ENCODE assay signal across 3 cellular contexts in the genomic region with DNA sequence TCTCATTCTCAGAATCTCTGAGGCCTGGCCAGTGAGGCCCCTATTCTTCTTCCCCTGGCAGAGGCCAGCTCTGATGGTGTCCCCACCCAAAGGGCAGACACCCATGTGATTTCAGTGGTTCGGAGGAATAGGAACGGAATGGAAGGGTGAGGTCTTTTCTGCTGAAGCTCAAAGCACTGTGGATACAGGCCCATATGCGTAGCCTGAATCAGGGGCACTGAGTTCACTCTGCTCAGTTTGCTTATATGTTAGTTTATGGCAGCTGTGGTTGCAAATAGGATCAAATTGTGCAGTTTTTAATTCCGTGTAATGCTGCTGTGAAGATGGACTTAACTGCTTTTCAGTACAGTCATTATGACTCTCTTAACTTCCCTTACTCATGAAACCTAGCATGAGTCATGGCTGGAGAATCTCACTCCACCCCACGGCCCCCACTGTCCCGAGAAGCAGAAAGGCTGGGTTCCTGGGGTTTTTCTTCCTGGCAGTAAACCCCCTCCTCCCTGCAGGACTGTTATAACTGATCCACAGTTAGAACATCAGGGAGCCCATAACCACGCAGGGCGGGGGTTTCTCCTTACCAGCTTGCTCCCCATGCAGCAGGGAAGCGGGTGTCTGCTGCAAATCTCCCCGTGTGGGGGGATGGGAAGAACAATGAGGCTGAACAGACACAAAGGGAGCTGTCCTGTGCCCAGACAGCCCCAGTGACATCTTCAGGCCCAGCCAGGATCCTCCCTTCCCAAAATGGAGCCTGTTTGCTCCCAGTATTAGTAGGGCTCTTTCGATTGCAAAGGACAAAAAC.
TF ChIP-seq lines count a peak whose summit lies in the region.

No MANE protein-coding gene starts in this region.

TF ChIP-seq in GM12891, 5 proteins besides CTCF, POLR2A, EP300 and RAD21 (continued from another document):
- TF ChIP-seq POLR2AphosphoS5 (IDR thresholded peaks at IDR 0.05; ENCODE audit: low read depth, low read length) (no peak), SPI1 (IDR thresholded peaks at IDR 0.05; ENCODE audit: low read depth, low read length) (no peak)

TF ChIP-seq in HCT116, 20 proteins besides CTCF, POLR2A, EP300 and RAD21 (continued from another document):
- TF ChIP-seq, protein P1, sequence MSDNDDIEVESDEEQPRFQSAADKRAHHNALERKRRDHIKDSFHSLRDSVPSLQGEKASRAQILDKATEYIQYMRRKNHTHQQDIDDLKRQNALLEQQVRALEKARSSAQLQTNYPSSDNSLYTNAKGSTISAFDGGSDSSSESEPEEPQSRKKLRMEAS (IDR thresholded peaks at IDR 0.05): peak; percentile 46; the same call in 1 of the 2 replicates
- TF ChIP-seq ZNF274 (IDR thresholded peaks at IDR 0.05; ENCODE audit: low read depth, low read length) (no peak), JUND (IDR thresholded peaks at IDR 0.05) (peak; percentile 97), POLR2AphosphoS5 (IDR thresholded peaks at IDR 0.05; ENCODE audit: low read depth, low read length) (peak; percentile 28), SP1 (IDR thresholded peaks at IDR 0.05; ENCODE audit: low read depth) (peak; percentile 90), SRF (IDR thresholded peaks at IDR 0.05; ENCODE audit: low read depth) (peak; percentile 45; the same call in 1 of the 2 replicates), FOSL1 (IDR thresholded peaks at IDR 0.05; ENCODE audit: low read depth) (peak; percentile 98), EZH2phosphoT487 (IDR thresholded peaks at IDR 0.05; ENCODE audit: borderline replicate concordance) (no peak), EZH2 (IDR thresholded peaks at IDR 0.05) (no peak), CEBPB (IDR thresholded peaks at IDR 0.05; ENCODE audit: low read depth) (no peak)
- TF ChIP-seq, protein P2, sequence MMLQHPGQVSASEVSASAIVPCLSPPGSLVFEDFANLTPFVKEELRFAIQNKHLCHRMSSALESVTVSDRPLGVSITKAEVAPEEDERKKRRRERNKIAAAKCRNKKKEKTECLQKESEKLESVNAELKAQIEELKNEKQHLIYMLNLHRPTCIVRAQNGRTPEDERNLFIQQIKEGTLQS (IDR thresholded peaks at IDR 0.05): no peak; the same call in 1 of the 2 replicates

TF ChIP-seq in HepG2, 621 proteins besides CTCF, POLR2A, EP300 and RAD21 (continues in another document):
- TF ChIP-seq, protein P3, sequence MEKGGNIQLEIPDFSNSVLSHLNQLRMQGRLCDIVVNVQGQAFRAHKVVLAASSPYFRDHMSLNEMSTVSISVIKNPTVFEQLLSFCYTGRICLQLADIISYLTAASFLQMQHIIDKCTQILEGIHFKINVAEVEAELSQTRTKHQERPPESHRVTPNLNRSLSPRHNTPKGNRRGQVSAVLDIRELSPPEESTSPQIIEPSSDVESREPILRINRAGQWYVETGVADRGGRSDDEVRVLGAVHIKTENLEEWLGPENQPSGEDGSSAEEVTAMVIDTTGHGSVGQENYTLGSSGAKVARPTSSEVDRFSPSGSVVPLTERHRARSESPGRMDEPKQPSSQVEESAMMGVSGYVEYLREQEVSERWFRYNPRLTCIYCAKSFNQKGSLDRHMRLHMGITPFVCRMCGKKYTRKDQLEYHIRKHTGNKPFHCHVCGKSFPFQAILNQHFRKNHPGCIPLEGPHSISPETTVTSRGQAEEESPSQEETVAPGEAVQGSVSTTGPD (CRISPR knock-in tag; IDR thresholded peaks at IDR 0.05): no peak
- TF ChIP-seq ARNT (IDR thresholded peaks at IDR 0.05) (no peak), CCAR2 (optimal IDR thresholded peaks at IDR 0.05; ENCODE audit: low read depth, low read length) (no peak), ZNF792 (CRISPR knock-in tag; IDR thresholded peaks at IDR 0.05) (no peak), SIN3A (IDR thresholded peaks at IDR 0.05; ENCODE audit: borderline replicate concordance, low read depth, low read length) (no peak), SCMH1 (CRISPR knock-in tag; IDR thresholded peaks at IDR 0.05; ENCODE audit: borderline replicate concordance) (no peak), ZNF550 (CRISPR knock-in tag; IDR thresholded peaks at IDR 0.05; ENCODE audit: borderline replicate concordance) (no peak), ZFX (CRISPR knock-in tag; IDR thresholded peaks at IDR 0.05; ENCODE audit: low read depth) (peak; percentile 11; the same call in 1 of the 2 replicates), ZNF556 (CRISPR knock-in tag; IDR thresholded peaks at IDR 0.05; ENCODE audit: borderline replicate concordance) (no peak), ZNF644 (CRISPR knock-in tag; IDR thresholded peaks at IDR 0.05; ENCODE audit: low read depth) (no peak), ZNF317 (CRISPR knock-in tag; IDR thresholded peaks at IDR 0.05) (no peak), JUN (CRISPR knock-in tag; IDR thresholded peaks at IDR 0.05) (peak; percentile 87), GATAD2A (CRISPR knock-in tag; IDR thresholded peaks at IDR 0.05) (peak; percentile 39), ZNF333 (CRISPR knock-in tag; IDR thresholded peaks at IDR 0.05; ENCODE audit: borderline replicate concordance) (no peak), GTF2F1 (IDR thresholded peaks at IDR 0.05; ENCODE audit: low read length) (no peak), ZNF839 (CRISPR knock-in tag; IDR thresholded peaks at IDR 0.05; ENCODE audit: borderline replicate concordance) (no peak), MAZ (IDR thresholded peaks at IDR 0.05; ENCODE audit: borderline replicate concordance, low read depth, low read length) (peak; percentile 73; the same call in 1 of the 2 replicates), MAZ (CRISPR knock-in tag; IDR thresholded peaks at IDR 0.05; ENCODE audit: low read depth) (no peak), KLF16 (CRISPR knock-in tag; IDR thresholded peaks at IDR 0.05) (no peak), PCBP2 (optimal IDR thresholded peaks at IDR 0.05; ENCODE audit: low read depth, low read length, poor library complexity, severe bottlenecking) (no peak), HOXA9 (CRISPR knock-in tag; IDR thresholded peaks at IDR 0.05; ENCODE audit: borderline replicate concordance) (no peak), SOX5 (CRISPR knock-in tag; IDR thresholded peaks at IDR 0.05; ENCODE audit: borderline replicate concordance) (no peak; the same call in 1 of the 2 replicates), SMARCC2 (IDR thresholded peaks at IDR 0.05) (no peak), CHD4 (IDR thresholded peaks at IDR 0.05; ENCODE audit: borderline replicate concordance, low read length) (no peak), ZNF329 (CRISPR knock-in tag; IDR thresholded peaks at IDR 0.05; ENCODE audit: low read depth) (no peak), ERF (CRISPR knock-in tag; IDR thresholded peaks at IDR 0.05) (no peak), ZNF33B (CRISPR knock-in tag; IDR thresholded peaks at IDR 0.05) (no peak), RORA (CRISPR knock-in tag; IDR thresholded peaks at IDR 0.05) (no peak), ZSCAN29 (CRISPR knock-in tag; conservative IDR thresholded peaks at IDR 0.05) (no peak), ZNF761 (CRISPR knock-in tag; conservative IDR thresholded peaks at IDR 0.05) (no peak), ZNF788 (CRISPR knock-in tag; IDR thresholded peaks at IDR 0.05; ENCODE audit: borderline replicate concordance) (no peak), GABPB1 (CRISPR knock-in tag; IDR thresholded peaks at IDR 0.05) (no peak), ZNF207 (IDR thresholded peaks at IDR 0.05; ENCODE audit: borderline replicate concordance) (no peak), ZNF782 (CRISPR knock-in tag; IDR thresholded peaks at IDR 0.05; ENCODE audit: borderline replicate concordance) (no peak), TCF12 (IDR thresholded peaks at IDR 0.05) (no peak), TCF12 (CRISPR knock-in tag; IDR thresholded peaks at IDR 0.05) (no peak), PHB2 (IDR thresholded peaks at IDR 0.05; ENCODE audit: partially characterized antibody) (no peak), DNMT3B (CRISPR knock-in tag; conservative IDR thresholded peaks at IDR 0.05) (no peak), FOXA1 (IDR thresholded peaks at IDR 0.05) (no peak), FOXA1 (CRISPR knock-in tag; IDR thresholded peaks at IDR 0.05) (no peak), SOX13 (IDR thresholded peaks at IDR 0.05) (no peak), SOX13 (CRISPR knock-in tag; conservative IDR thresholded peaks at IDR 0.05 in 1 of 2, IDR thresholded peaks at IDR 0.05 in 1 of 2) (peak in 1 of 2 experiments; percentile 38; a peak in 2 of 4 replicates), HOXD1 (CRISPR knock-in tag; IDR thresholded peaks at IDR 0.05) (no peak), FIP1L1 (IDR thresholded peaks at IDR 0.05; ENCODE audit: borderline replicate concordance, insufficient read depth, low read depth, low read length) (no peak), ZFP90 (CRISPR knock-in tag; IDR thresholded peaks at IDR 0.05; ENCODE audit: borderline replicate concordance) (no peak), ZFY (CRISPR knock-in tag; IDR thresholded peaks at IDR 0.05) (peak; percentile 12; the same call in 1 of the 2 replicates), ZNF468 (CRISPR knock-in tag; IDR thresholded peaks at IDR 0.05) (no peak), ZNF343 (CRISPR knock-in tag; IDR thresholded peaks at IDR 0.05) (no peak), MXI1 (IDR thresholded peaks at IDR 0.05; ENCODE audit: borderline replicate concordance, low read depth, low read length) (no peak), ZNF230 (CRISPR knock-in tag; IDR thresholded peaks at IDR 0.05) (no peak), BCL6 (CRISPR knock-in tag; IDR thresholded peaks at IDR 0.05) (no peak), STAG1 (CRISPR knock-in tag; IDR thresholded peaks at IDR 0.05) (no peak), TBX3 (IDR thresholded peaks at IDR 0.05; ENCODE audit: borderline replicate concordance) (no peak), FLYWCH1 (CRISPR knock-in tag; IDR thresholded peaks at IDR 0.05) (no peak), ATM (IDR thresholded peaks at IDR 0.05; ENCODE audit: borderline replicate concordance) (no peak), KDM5A (IDR thresholded peaks at IDR 0.05; ENCODE audit: borderline replicate concordance, low read length) (no peak), ZNF703 (CRISPR knock-in tag; IDR thresholded peaks at IDR 0.05; ENCODE audit: borderline replicate concordance) (no peak), ZNF282 (IDR thresholded peaks at IDR 0.05; ENCODE audit: partially characterized antibody) (no peak), ZBTB20 (CRISPR knock-in tag; IDR thresholded peaks at IDR 0.05; ENCODE audit: borderline replicate concordance, low read depth) (no peak), SRY (CRISPR knock-in tag; IDR thresholded peaks at IDR 0.05) (0 out of 2 replicates have a peak, but pooled peaks have one; percentile 23), ZNF451 (CRISPR knock-in tag; IDR thresholded peaks at IDR 0.05) (no peak), FOXK1 (CRISPR knock-in tag; IDR thresholded peaks at IDR 0.05; ENCODE audit: borderline replicate concordance, low read depth) (no peak), ELF3 (CRISPR knock-in tag; IDR thresholded peaks at IDR 0.05) (no peak), KLF15 (CRISPR knock-in tag; IDR thresholded peaks at IDR 0.05; ENCODE audit: borderline replicate concordance) (no peak), ZKSCAN8 (CRISPR knock-in tag; IDR thresholded peaks at IDR 0.05; ENCODE audit: borderline replicate concordance) (0 out of 2 replicates have a peak, but pooled peaks have one; percentile 33), FOXO1 (CRISPR knock-in tag; IDR thresholded peaks at IDR 0.05) (no peak)
- TF ChIP-seq, protein P4, sequence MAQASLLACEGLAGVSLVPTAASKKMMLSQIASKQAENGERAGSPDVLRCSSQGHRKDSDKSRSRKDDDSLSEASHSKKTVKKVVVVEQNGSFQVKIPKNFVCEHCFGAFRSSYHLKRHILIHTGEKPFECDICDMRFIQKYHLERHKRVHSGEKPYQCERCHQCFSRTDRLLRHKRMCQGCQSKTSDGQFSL (CRISPR knock-in tag; IDR thresholded peaks at IDR 0.05): no peak
- TF ChIP-seq, protein P5, sequence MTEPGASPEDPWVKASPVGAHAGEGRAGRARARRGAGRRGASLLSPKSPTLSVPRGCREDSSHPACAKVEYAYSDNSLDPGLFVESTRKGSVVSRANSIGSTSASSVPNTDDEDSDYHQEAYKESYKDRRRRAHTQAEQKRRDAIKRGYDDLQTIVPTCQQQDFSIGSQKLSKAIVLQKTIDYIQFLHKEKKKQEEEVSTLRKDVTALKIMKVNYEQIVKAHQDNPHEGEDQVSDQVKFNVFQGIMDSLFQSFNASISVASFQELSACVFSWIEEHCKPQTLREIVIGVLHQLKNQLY (CRISPR knock-in tag; IDR thresholded peaks at IDR 0.05): no peak
- TF ChIP-seq, protein P6, sequence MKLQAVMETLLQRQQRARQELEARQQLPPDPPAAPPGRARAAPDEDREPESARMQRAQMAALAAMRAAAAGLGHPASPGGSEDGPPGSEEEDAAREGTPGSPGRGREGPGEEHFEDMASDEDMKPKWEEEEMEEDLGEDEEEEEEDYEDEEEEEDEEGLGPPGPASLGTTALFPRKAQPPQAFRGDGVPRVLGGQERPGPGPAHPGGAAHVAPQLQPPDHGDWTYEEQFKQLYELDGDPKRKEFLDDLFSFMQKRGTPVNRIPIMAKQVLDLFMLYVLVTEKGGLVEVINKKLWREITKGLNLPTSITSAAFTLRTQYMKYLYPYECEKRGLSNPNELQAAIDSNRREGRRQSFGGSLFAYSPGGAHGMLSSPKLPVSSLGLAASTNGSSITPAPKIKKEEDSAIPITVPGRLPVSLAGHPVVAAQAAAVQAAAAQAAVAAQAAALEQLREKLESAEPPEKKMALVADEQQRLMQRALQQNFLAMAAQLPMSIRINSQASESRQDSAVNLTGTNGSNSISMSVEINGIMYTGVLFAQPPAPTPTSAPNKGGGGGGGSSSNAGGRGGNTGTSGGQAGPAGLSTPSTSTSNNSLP (IDR thresholded peaks at IDR 0.05; ENCODE audit: low read depth, low read length): no peak; the same call in 1 of the 2 replicates
- TF ChIP-seq, protein P7, sequence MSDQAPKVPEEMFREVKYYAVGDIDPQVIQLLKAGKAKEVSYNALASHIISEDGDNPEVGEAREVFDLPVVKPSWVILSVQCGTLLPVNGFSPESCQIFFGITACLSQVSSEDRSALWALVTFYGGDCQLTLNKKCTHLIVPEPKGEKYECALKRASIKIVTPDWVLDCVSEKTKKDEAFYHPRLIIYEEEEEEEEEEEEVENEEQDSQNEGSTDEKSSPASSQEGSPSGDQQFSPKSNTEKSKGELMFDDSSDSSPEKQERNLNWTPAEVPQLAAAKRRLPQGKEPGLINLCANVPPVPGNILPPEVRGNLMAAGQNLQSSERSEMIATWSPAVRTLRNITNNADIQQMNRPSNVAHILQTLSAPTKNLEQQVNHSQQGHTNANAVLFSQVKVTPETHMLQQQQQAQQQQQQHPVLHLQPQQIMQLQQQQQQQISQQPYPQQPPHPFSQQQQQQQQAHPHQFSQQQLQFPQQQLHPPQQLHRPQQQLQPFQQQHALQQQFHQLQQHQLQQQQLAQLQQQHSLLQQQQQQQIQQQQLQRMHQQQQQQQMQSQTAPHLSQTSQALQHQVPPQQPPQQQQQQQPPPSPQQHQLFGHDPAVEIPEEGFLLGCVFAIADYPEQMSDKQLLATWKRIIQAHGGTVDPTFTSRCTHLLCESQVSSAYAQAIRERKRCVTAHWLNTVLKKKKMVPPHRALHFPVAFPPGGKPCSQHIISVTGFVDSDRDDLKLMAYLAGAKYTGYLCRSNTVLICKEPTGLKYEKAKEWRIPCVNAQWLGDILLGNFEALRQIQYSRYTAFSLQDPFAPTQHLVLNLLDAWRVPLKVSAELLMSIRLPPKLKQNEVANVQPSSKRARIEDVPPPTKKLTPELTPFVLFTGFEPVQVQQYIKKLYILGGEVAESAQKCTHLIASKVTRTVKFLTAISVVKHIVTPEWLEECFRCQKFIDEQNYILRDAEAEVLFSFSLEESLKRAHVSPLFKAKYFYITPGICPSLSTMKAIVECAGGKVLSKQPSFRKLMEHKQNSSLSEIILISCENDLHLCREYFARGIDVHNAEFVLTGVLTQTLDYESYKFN (CRISPR knock-in tag; conservative IDR thresholded peaks at IDR 0.05): no peak
